Comparison of ENCODE assay signal across 25 cellular contexts in genomic region chr9:38408719-38409118, GRCh38. TPM values are rescaled to one million over a fixed set of nuclear protein-coding genes. Genes with fewer than 3 reads are reported as not detected.
DNase-seq lines count a peak whose midpoint lies in the region; ATAC-seq and TF ChIP-seq lines count a peak whose summit lies in the region.
"Had no signal": no experiment of that assay in that cellular context is flagged by ENCODE, and none has a peak within 500 bp of the region (broad histone marks: within the 10 kb centered on the region; RNA-seq: fewer than 3 reads in every experiment).

No MANE protein-coding gene starts in this region.

- no peaks in the 10 kb centered on the region for H3K4me1 Mint-ChIP-seq in neural crest cell
- H3K4me1 Mint-ChIP-seq: CD8-positive, alpha-beta memory T cell had no signal

- DNase-seq in neural crest cell (ENCODE audit: low read depth, low spot score), result no peak
- no peak for DNase-seq in stimulated activated CD4-positive, alpha-beta T cell treated with anti-CD3 and anti-CD28 coated beads, Interleukin-2, amount 100 ng/mL, for 24 hours
- DNase-seq in HK-2 (ENCODE audit: unreplicated experiment), result no peak
- DNase-seq: activated CD4-positive, alpha-beta T cell treated with anti-CD3 and anti-CD28 coated beads for 4 hours; activated naive CD4-positive, alpha-beta T cell treated with anti-CD3 and anti-CD28 coated beads, Interleukin-2, amount 50 U/mL, for 16 hours; amniotic stem cell; CD8-positive, alpha-beta memory T cell; dermis blood vessel endothelial cell; DMS 273 treated with DMSO at 0.1 percent for 48 hours; foreskin fibroblast; HFFc6; NCI-H1092 treated with DMSO at 0.1 percent for 48 hours; NCI-H1694 treated with DMSO at 0.1 percent for 48 hours; NCI-H524 treated with DMSO at 0.1 percent for 48 hours; SHP77; stimulated activated naive CD8-positive, alpha-beta T cell treated with anti-CD3 and anti-CD28 coated beads, Interleukin-15, Interleukin-2, amounts not matched to agents 100 U/mL and 50 U/mL, for 24 hours had no signal

- no peaks in the 10 kb centered on the region for H3K9me3 Mint-ChIP-seq in neural crest cell
- H3K9me3 Mint-ChIP-seq: activated T-helper 2 cell treated with anti-CD3 and anti-CD28 coated beads, Interferon-gamma antibody, Interleukin-2, Interleukin-4, amounts not matched to agents 10 μg/mL and 5 μg/mL and 100 μg/mL, durations not matched to agents 14 hours and 24 hours and 36 hours; brain; CD8-positive, alpha-beta memory T cell; HFFc6; natural killer cell treated with Interleukin-12 subunit alpha and Interleukin-12 subunit beta and Interleukin-15 and Interleukin-18, amount 100 ng/mL, for 72 hours had no signal

- no peaks in the 10 kb centered on the region for H3K27me3 Mint-ChIP-seq in neural crest cell (ENCODE audit: low read depth)

- no peak for TF ChIP-seq CTCF in neural crest cell (conservative IDR thresholded peaks at IDR 0.05)

- H3K27ac Mint-ChIP-seq in neural crest cell (ENCODE audit: unreplicated experiment), result peak overlapping the region; percentile 76
- H3K27ac Mint-ChIP-seq: activated T-helper 2 cell treated with anti-CD3 and anti-CD28 coated beads, Interferon-gamma antibody, Interleukin-2, Interleukin-4, amounts not matched to agents 10 μg/mL and 5 μg/mL and 100 μg/mL, durations not matched to agents 14 hours and 24 hours and 36 hours; brain; CD8-positive, alpha-beta memory T cell; HFFc6 had no signal

- H3K36me3 Mint-ChIP-seq in neural crest cell (ENCODE audit: low read depth), result no peaks in the 10 kb centered on the region
- H3K36me3 Mint-ChIP-seq: CD8-positive, alpha-beta memory T cell; natural killer cell treated with Interleukin-12 subunit alpha and Interleukin-12 subunit beta and Interleukin-15 and Interleukin-18, amount 100 ng/mL, for 72 hours had no signal

- peak; percentile 69 for ATAC-seq in GM18861 (IDR thresholded peaks at IDR 0.05; ENCODE audit: unreplicated experiment)
- ATAC-seq in HG02610 (IDR thresholded peaks at IDR 0.05; ENCODE audit: unreplicated experiment), result peak; percentile 74
- peak; percentile 47 for ATAC-seq in HG03354 (IDR thresholded peaks at IDR 0.05; ENCODE audit: poor library complexity, severe bottlenecking, unreplicated experiment)
- ATAC-seq in GM18909 (IDR thresholded peaks at IDR 0.05; ENCODE audit: poor library complexity, unreplicated experiment), result no peak
- ATAC-seq: esophagus mucosa; K562; stimulated activated naive CD8-positive, alpha-beta T cell treated with anti-CD3 and anti-CD28 coated beads, Interleukin-15, Interleukin-2, amounts not matched to agents 100 U/mL and 50 U/mL, for 24 hours had no signal

- H3K4me3 Mint-ChIP-seq in neural crest cell, result no peak overlapping the region
- H3K4me3 Mint-ChIP-seq: brain; CD8-positive, alpha-beta memory T cell; HFFc6; natural killer cell treated with Interleukin-12 subunit alpha and Interleukin-12 subunit beta and Interleukin-15 and Interleukin-18, amount 100 ng/mL, for 72 hours had no signal

RNA-seq across cellular contexts. Expression of gene IGFBPL1, which starts 15.5 kb away (rescaled TPM):
- 58.9 and 63.8 TPM in 2 replicates for total RNA-seq in neural crest cell
- total RNA-seq: CD8-positive, alpha-beta memory T cell; esophagus mucosa; HFFc6; K562; natural killer cell treated with Interleukin-12 subunit alpha and Interleukin-12 subunit beta and Interleukin-15 and Interleukin-18, amount 100 ng/mL, for 72 hours had no signal

RNA-seq across cellular contexts. Expression of gene ALDH1B1, which starts 16.2 kb away (rescaled TPM):
- total RNA-seq in neural crest cell, result 32.9 and 37.3 TPM in 2 replicates
